22 cellular contexts compared by ENCODE assay signal in genomic region chr3:163952499-163952898, GRCh38.
"Had no signal": no experiment of that assay in that cellular context is flagged by ENCODE, and none has a peak within 500 bp of the region (broad histone marks: within the 10 kb centered on the region; RNA-seq: fewer than 3 reads in every experiment).

No MANE protein-coding gene starts in this region.

- H3K4me3 ChIP-seq: MG63, SJSA1, SK-N-MC had no signal

- H3K36me3 ChIP-seq: MG63, SJSA1 had no signal

- H3K27ac ChIP-seq: SJSA1, SK-N-MC had no signal

- H3K4me1 ChIP-seq: SJSA1 had no signal

- FAIRE-seq: HepG2 had no signal

- H3K27me3 ChIP-seq: MG63, SJSA1 had no signal

- DNase-seq: IMR-90, Karpas-422, KG1, MG63, NCI-H1092, NCI-H1105 treated with DMSO at 0.1 percent for 48 hours, NCI-H1417 treated with DMSO at 0.1 percent for 48 hours, NCI-H146, NCI-H1694 treated with DMSO at 0.1 percent for 48 hours, NCI-H1930, NCI-H2081, NCI-H2107, NCI-H345, NCI-H446 treated with DMSO at 0.1 percent for 48 hours, NCI-H510A treated with DMSO at 0.1 percent for 48 hours, NCI-H526, NCI-H82, PC-3, SHP77 treated with DMSO at 0.1 percent for 48 hours had no signal

- H3K9me3 ChIP-seq: MG63, SJSA1 had no signal
